22 cellular contexts compared by ENCODE assay signal in the genomic region with DNA sequence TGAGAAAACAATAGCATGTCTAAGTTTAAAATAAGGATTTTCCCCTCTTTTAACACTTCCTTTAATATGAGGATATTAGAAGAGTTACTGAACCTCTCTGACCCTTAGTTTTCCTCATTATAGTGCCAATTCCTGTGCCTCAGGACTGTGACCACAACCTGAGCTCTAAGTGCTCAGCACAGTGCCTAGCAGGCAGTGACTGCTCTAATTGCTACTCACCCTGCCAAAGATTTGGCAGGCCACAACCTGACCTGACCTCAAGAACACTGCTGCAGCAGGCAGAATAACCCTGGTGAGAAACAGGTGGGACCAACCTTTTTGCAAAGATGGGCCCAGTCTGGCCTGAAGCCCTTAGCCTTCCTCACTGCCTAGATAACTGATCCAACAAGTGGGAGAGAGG. TPM values are rescaled to one million over a fixed set of nuclear protein-coding genes. Genes with fewer than 3 reads are reported as not detected.
A peak's percentile ranks its signal among the peaks of the same experiment; 100 is the strongest.
DNase-seq lines count a peak whose midpoint lies in the region; ATAC-seq and TF ChIP-seq lines count a peak whose summit lies in the region.
"Had no signal": no experiment of that assay in that cellular context is flagged by ENCODE, and none has a peak within 500 bp of the region (broad histone marks: within the 10 kb centered on the region; RNA-seq: fewer than 3 reads in every experiment).

No MANE protein-coding gene starts in this region.

- intact Hi-C loops in body of pancreas (cut with DNase I): no loop called here

- H3K36me3 ChIP-seq in body of pancreas (replicated peaks in 1 of 2; ENCODE audit: insufficient read depth in 1 of 2, low read depth in 2 of 2): peaks cover 0 to 4% of the 10 kb centered on the region in 2 donors
- H3K36me3 ChIP-seq: uterus had no signal

- H3K4me3 ChIP-seq in body of pancreas: no peak overlapping the region
- H3K4me3 ChIP-seq: prostate gland, uterus had no signal

- ATAC-seq in stimulated activated effector memory CD8-positive, alpha-beta T cell treated with anti-CD3 and anti-CD28 coated beads, Interleukin-12 subunit alpha, Interleukin-12 subunit beta, amount 100 ng/mL, for 72 hours: no peak
- ATAC-seq in body of pancreas: no peak

- H3K9me3 Mint-ChIP-seq in activated T-cell treated with anti-CD3 and anti-CD28 coated beads, Interleukin-2, amount 50 U/mL, for 24 hours: no peaks in the 10 kb centered on the region
- H3K9me3 Mint-ChIP-seq in HFFc6: no peaks in the 10 kb centered on the region
- H3K9me3 Mint-ChIP-seq in activated naive CD8-positive, alpha-beta T cell treated with anti-CD3 and anti-CD28 coated beads for 36 hours: no peaks in the 10 kb centered on the region
- no peaks in the 10 kb centered on the region for H3K9me3 Mint-ChIP-seq in stimulated activated effector memory CD8-positive, alpha-beta T cell treated with anti-CD3 and anti-CD28 coated beads, Interleukin-12 subunit alpha, Interleukin-12 subunit beta, amount 100 ng/mL, for 72 hours
- H3K9me3 Mint-ChIP-seq: nephron progenitor cell had no signal

- H3K4me1 Mint-ChIP-seq in activated T-cell treated with anti-CD3 and anti-CD28 coated beads, Interleukin-2, amount 50 U/mL, for 24 hours (ENCODE audit: low read depth): peaks cover 49% of the 10 kb centered on the region
- peaks cover 49% of the 10 kb centered on the region for H3K4me1 Mint-ChIP-seq in HFFc6 (ENCODE audit: low read depth)
- H3K4me1 Mint-ChIP-seq in activated naive CD8-positive, alpha-beta T cell treated with anti-CD3 and anti-CD28 coated beads for 36 hours: peaks cover 47% of the 10 kb centered on the region
- peaks cover 59% of the 10 kb centered on the region for H3K4me1 Mint-ChIP-seq in stimulated activated effector memory CD8-positive, alpha-beta T cell treated with anti-CD3 and anti-CD28 coated beads, Interleukin-12 subunit alpha, Interleukin-12 subunit beta, amount 100 ng/mL, for 72 hours

- H3K4me1 ChIP-seq in body of pancreas: peaks cover 20% of the 10 kb centered on the region
- H3K4me1 ChIP-seq: prostate gland had no signal

- no peaks in the 10 kb centered on the region for H3K27me3 Mint-ChIP-seq in activated T-cell treated with anti-CD3 and anti-CD28 coated beads, Interleukin-2, amount 50 U/mL, for 24 hours
- H3K27me3 Mint-ChIP-seq in HFFc6 (ENCODE audit: insufficient read depth): peaks cover 11% of the 10 kb centered on the region; the same call in 1 of the 2 replicates
- no peaks in the 10 kb centered on the region for H3K27me3 Mint-ChIP-seq in activated naive CD8-positive, alpha-beta T cell treated with anti-CD3 and anti-CD28 coated beads for 36 hours

- peak overlapping the region; percentile 73 for H3K27ac Mint-ChIP-seq in activated T-cell treated with anti-CD3 and anti-CD28 coated beads, Interleukin-2, amount 50 U/mL, for 24 hours
- H3K27ac Mint-ChIP-seq in HFFc6: peak overlapping the region; percentile 51; the same call in 1 of the 2 replicates
- H3K27ac Mint-ChIP-seq in activated naive CD8-positive, alpha-beta T cell treated with anti-CD3 and anti-CD28 coated beads for 36 hours: peak overlapping the region; percentile 58
- H3K27ac Mint-ChIP-seq in stimulated activated effector memory CD8-positive, alpha-beta T cell treated with anti-CD3 and anti-CD28 coated beads, Interleukin-12 subunit alpha, Interleukin-12 subunit beta, amount 100 ng/mL, for 72 hours: peak overlapping the region; percentile 61
- H3K27ac Mint-ChIP-seq: nephron progenitor cell had no signal

- no peak overlapping the region for H3K4me3 Mint-ChIP-seq in activated T-cell treated with anti-CD3 and anti-CD28 coated beads, Interleukin-2, amount 50 U/mL, for 24 hours
- H3K4me3 Mint-ChIP-seq in HFFc6: no peak overlapping the region
- no peak overlapping the region for H3K4me3 Mint-ChIP-seq in activated naive CD8-positive, alpha-beta T cell treated with anti-CD3 and anti-CD28 coated beads for 36 hours
- no peak overlapping the region for H3K4me3 Mint-ChIP-seq in stimulated activated effector memory CD8-positive, alpha-beta T cell treated with anti-CD3 and anti-CD28 coated beads, Interleukin-12 subunit alpha, Interleukin-12 subunit beta, amount 100 ng/mL, for 72 hours
- H3K4me3 Mint-ChIP-seq: nephron progenitor cell had no signal

- no peak for TF ChIP-seq POLR2A in body of pancreas (IDR thresholded peaks at IDR 0.05)

- H3K9me3 ChIP-seq in body of pancreas: no peaks in the 10 kb centered on the region
- H3K9me3 ChIP-seq: prostate gland, uterus had no signal

- H3K27ac ChIP-seq in body of pancreas: peak overlapping the region in 2 of 4 donors; percentile 22 to 44
- H3K27ac ChIP-seq: epithelial cell of prostate, prostate gland, uterus had no signal

- no peak for TF ChIP-seq CTCF in HFFc6 (IDR thresholded peaks at IDR 0.05)
- no peak for TF ChIP-seq CTCF in body of pancreas (IDR thresholded peaks at IDR 0.05)

- DNase-seq in activated T-cell treated with anti-CD3 and anti-CD28 coated beads, Interleukin-2, amount 50 U/mL, for 24 hours: no peak
- no peak for DNase-seq in activated T-cell treated with anti-CD3 and anti-CD28 coated beads, Interleukin-2, amount 50 U/mL, for 48 hours
- DNase-seq in HFFc6 (no peak), amniotic stem cell (lab: John Stamatoyannopoulos, UW) (no peak), occipital lobe (lab: John Stamatoyannopoulos, UW) (no peak), body of pancreas (no peak)
- no peak for DNase-seq in activated naive CD8-positive, alpha-beta T cell treated with anti-CD3 and anti-CD28 coated beads for 36 hours
- no peak for DNase-seq in stimulated activated effector memory CD8-positive, alpha-beta T cell treated with anti-CD3 and anti-CD28 coated beads, Interleukin-12 subunit alpha, Interleukin-12 subunit beta, amount 100 ng/mL, for 72 hours (ENCODE audit: low spot score in 2 of 2)
- DNase-seq: ACHN; activated naive CD4-positive, alpha-beta T cell; DMS153; GF-D8; head of caudate nucleus; mesendoderm; NCI-H1092 treated with DMSO at 0.1 percent for 48 hours; NCI-H1930; NCI-H2227 treated with DMSO at 0.1 percent for 48 hours; nephron progenitor cell; Right ventricle myocardium superior; uterus had no signal

- peaks cover 77% of the 10 kb centered on the region for H3K36me3 Mint-ChIP-seq in activated T-cell treated with anti-CD3 and anti-CD28 coated beads, Interleukin-2, amount 50 U/mL, for 24 hours (ENCODE audit: low read depth)
- H3K36me3 Mint-ChIP-seq in HFFc6 (ENCODE audit: low read depth): peaks cover 37% of the 10 kb centered on the region; the same call in 1 of the 2 replicates
- H3K36me3 Mint-ChIP-seq in activated naive CD8-positive, alpha-beta T cell treated with anti-CD3 and anti-CD28 coated beads for 36 hours: peaks cover 35% of the 10 kb centered on the region
- H3K36me3 Mint-ChIP-seq in stimulated activated effector memory CD8-positive, alpha-beta T cell treated with anti-CD3 and anti-CD28 coated beads, Interleukin-12 subunit alpha, Interleukin-12 subunit beta, amount 100 ng/mL, for 72 hours: peaks cover 45% of the 10 kb centered on the region

- no peaks in the 10 kb centered on the region for H3K27me3 ChIP-seq in body of pancreas
- H3K27me3 ChIP-seq: uterus had no signal

RNA-seq across cellular contexts. Expression of gene NBEAL2, which starts 35.7 kb away (rescaled TPM):
- 1 to 10 TPM; 5.3 to 7.6 (median 5.8) TPM for total RNA-seq in HFFc6 (2021; fragmentation: NEBNext Ultra II Directional; extraction: Animal tissue kit (Norgen Biotek cat#: 25700))
- total RNA-seq in activated naive CD8-positive, alpha-beta T cell treated with anti-CD3 and anti-CD28 coated beads for 36 hours: 10 to 100 TPM; 63.1 to 67.4 TPM
- 3.3 TPM for total RNA-seq in occipital lobe
- 100 to 1,000 TPM in 1 of 2 donors, 10 to 100 TPM in 1; 98.8 to 151 TPM for total RNA-seq in body of pancreas

RNA-seq across cellular contexts. Expression of gene CCDC12, which starts 38.6 kb away (rescaled TPM):
- 10 to 100 TPM; 21.3 to 27.9 (median 27.2) TPM for total RNA-seq in HFFc6 (2021; fragmentation: NEBNext Ultra II Directional; extraction: Animal tissue kit (Norgen Biotek cat#: 25700))
- 10 to 100 TPM; 48.8 to 55.4 TPM for total RNA-seq in activated naive CD8-positive, alpha-beta T cell treated with anti-CD3 and anti-CD28 coated beads for 36 hours
- 17.5 TPM for total RNA-seq in occipital lobe
- 10 to 100 TPM; 25.4 to 67.2 TPM for total RNA-seq in body of pancreas

Comparison
In these comparisons a context has a peak if more than half of its experiments do, and no peak if none do; other contexts are left out.
1. RNA of gene NBEAL2, which starts 35.7 kb away (total RNA-seq): 98.8 to 151 TPM in body of pancreas and 63.1 to 67.4 TPM in activated naive CD8-positive, alpha-beta T cell treated with anti-CD3 and anti-CD28 coated beads for 36 hours; 5.3 to 7.6 TPM in HFFc6 and 3.3 TPM in occipital lobe (single experiment); every median in the first group is over 4 times any median in the second.
2. Peak in every context shown above with its lines, with median percentiles within 50 percentile points of each other: H3K27ac Mint-ChIP-seq.